Comparison of ENCODE assay signal across 8 cellular contexts in genomic region chr13:48653074-48654054, GRCh38. TPM values are rescaled to one million over a fixed set of nuclear protein-coding genes. Genes with fewer than 3 reads are reported as not detected.
DNase-seq lines count a peak whose midpoint lies in the region; ATAC-seq and TF ChIP-seq lines count a peak whose summit lies in the region.

TSS of gene CYSLTR2 (plus strand) at chr13:48653929. CDS start at chr13:48706818, 52,889 bp downstream.

- H3K27ac ChIP-seq in right atrium auricular region (peak within 1 kb of the TSS; percentile 44 to 55), subcutaneous abdominal adipose tissue (ENCODE audit: low read depth, low read length) (peak within 1 kb of the TSS; percentile 1)

- peaks cover 16% of the 10 kb centered on the region for H3K27me3 Mint-ChIP-seq in activated B cell treated with CpG ODN at 0.5 μM for 24 hours
- peaks cover 10% of the 10 kb centered on the region for H3K27me3 Mint-ChIP-seq in chondrocyte (ENCODE audit: low read depth)

- peaks cover 15% of the 10 kb centered on the region for H3K4me1 Mint-ChIP-seq in activated B cell treated with CpG ODN at 0.5 μM for 24 hours
- peaks cover 6% of the 10 kb centered on the region for H3K4me1 Mint-ChIP-seq in chondrocyte (ENCODE audit: low read depth)

- peak; percentile 89 to 91 for ATAC-seq in activated CD4-positive, CD25-positive, alpha-beta regulatory T cell treated with anti-CD3 and anti-CD28 coated beads, Interleukin-2, amount 50 U/mL, for 24 hours
- peak; percentile 84 for ATAC-seq in HG03342 (IDR thresholded peaks at IDR 0.05; ENCODE audit: unreplicated experiment)
- peak; percentile 68 for ATAC-seq in activated B cell treated with CpG ODN at 0.5 μM for 24 hours (ENCODE audit: low read depth)

- peak within 1 kb of the TSS; percentile 10 to 26 for H3K4me3 ChIP-seq in right atrium auricular region
- peak within 1 kb of the TSS; percentile 17 to 54 (median 48) for H3K4me3 ChIP-seq in subcutaneous abdominal adipose tissue (ENCODE audit: low read depth in 1 of 5, low read length in 5 of 5)

- H3K9me3 Mint-ChIP-seq in activated B cell treated with CpG ODN at 0.5 μM for 24 hours, result no peaks in the 10 kb centered on the region
- no peaks in the 10 kb centered on the region for H3K9me3 Mint-ChIP-seq in chondrocyte (ENCODE audit: low read depth)

- H3K27me3 ChIP-seq in right atrium auricular region (no peaks in the 10 kb centered on the region), subcutaneous abdominal adipose tissue (ENCODE audit: control insufficient read depth in 5 of 5, insufficient read depth in 4 of 5, low read length in 5 of 5) (no peaks in the 10 kb centered on the region)

- intact Hi-C loops in activated B cell treated with CpG ODN at 0.5 μM for 24 hours (cut with micrococcal nuclease), result no loop called here

- peaks cover 0 to 12% of the 10 kb centered on the region in 2 donors for H3K4me1 ChIP-seq in right atrium auricular region
- H3K4me1 ChIP-seq in subcutaneous abdominal adipose tissue (ENCODE audit: control insufficient read depth in 5 of 5, insufficient read depth in 5 of 5, low read length in 5 of 5), result peaks cover 3 to 35% (median 33%) of the 10 kb centered on the region in 5 donors

- DNase-seq in activated CD4-positive, CD25-positive, alpha-beta regulatory T cell (lab: John Stamatoyannopoulos, UW), result no peak
- DNase-seq in activated B cell treated with CpG ODN at 0.5 μM for 24 hours, result no peak
- DNase-seq in right atrium auricular region (ENCODE audit: low spot score), result no peak
- no peak for DNase-seq in NCI-H510A (lab: John Stamatoyannopoulos, UW)
- DNase-seq in chondrocyte (ENCODE audit: low spot score), result no peak

- POLR2A ChIA-PET in activated B cell treated with CpG ODN at 0.5 μM for 24 hours (lab: Charles Lee), result no interaction called here

- H3K27ac Mint-ChIP-seq in activated B cell treated with CpG ODN at 0.5 μM for 24 hours (no peak within 1 kb of the TSS), chondrocyte (ENCODE audit: unreplicated experiment) (no peak within 1 kb of the TSS)

- H3K36me3 Mint-ChIP-seq in activated B cell treated with CpG ODN at 0.5 μM for 24 hours (ENCODE audit: low read depth) (no peaks in the 10 kb centered on the region), chondrocyte (ENCODE audit: low read depth) (no peaks in the 10 kb centered on the region)

- peak within 1 kb of the TSS in 1 of 5 donors; percentile 53 for H3K9ac ChIP-seq in subcutaneous abdominal adipose tissue (ENCODE audit: low read length in 5 of 5)

- H3K36me3 ChIP-seq in right atrium auricular region, result no peaks in the 10 kb centered on the region
- no peaks in the 10 kb centered on the region for H3K36me3 ChIP-seq in subcutaneous abdominal adipose tissue (ENCODE audit: control insufficient read depth in 5 of 5, insufficient read depth in 5 of 5, low read length in 5 of 5)

- CTCF ChIA-PET in activated B cell treated with CpG ODN at 0.5 μM for 24 hours (lab: Charles Lee), result no interaction called here

- no peaks in the 10 kb centered on the region for H3K9me3 ChIP-seq in right atrium auricular region
- H3K9me3 ChIP-seq in subcutaneous abdominal adipose tissue (ENCODE audit: control insufficient read depth in 5 of 5, low read length in 5 of 5), result no peaks in the 10 kb centered on the region

- TF ChIP-seq CTCF in activated B cell treated with CpG ODN at 0.5 μM for 24 hours (IDR thresholded peaks at IDR 0.05), result no peak
- TF ChIP-seq CTCF in right atrium auricular region (IDR thresholded peaks at IDR 0.05), result no peak
- TF ChIP-seq CTCF in chondrocyte (IDR thresholded peaks at IDR 0.05), result no peak

- peak within 1 kb of the TSS; percentile 24 for H3K4me3 Mint-ChIP-seq in activated B cell treated with CpG ODN at 0.5 μM for 24 hours
- H3K4me3 Mint-ChIP-seq in chondrocyte (ENCODE audit: unreplicated experiment), result no peak within 1 kb of the TSS

RNA-seq across cellular contexts. Expression of gene CYSLTR2, which starts in this region (rescaled TPM):
- total RNA-seq in activated B cell treated with CpG ODN at 0.5 μM for 24 hours (0.11 TPM in 1 of 2 replicates, not detected in the other), right atrium auricular region (1 to 10 TPM; 4.1 to 6.3 TPM), chondrocyte (not detected in 3 replicates)

Comparison
In these comparisons a context has a peak if more than half of its experiments do, and no peak if none do; other contexts are left out.
1. Peak in ATAC-seq in activated B cell treated with CpG ODN at 0.5 μM for 24 hours; RNA of the gene not detected or under 1 TPM.